In genomic region chr4:138632856-138633255, GRCh38 we compare ENCODE assay signal across 31 cellular contexts.
"Had no signal": no experiment of that assay in that cellular context is flagged by ENCODE, and none has a peak within 500 bp of the region (broad histone marks: within the 10 kb centered on the region; RNA-seq: fewer than 3 reads in every experiment).

No MANE protein-coding gene starts in this region.

- H3K4me1 Mint-ChIP-seq: activated CD8-positive, alpha-beta memory T cell treated with anti-CD3 and anti-CD28 coated beads, Interleukin-2, amount 10 ng/mL, durations not matched to agents 7 days and 5 days; activated naive CD8-positive, alpha-beta T cell treated with anti-CD3 and anti-CD28 coated beads for 36 hours; natural killer cell; stimulated activated effector memory CD8-positive, alpha-beta T cell treated with anti-CD3 and anti-CD28 coated beads, Interleukin-12 subunit alpha, Interleukin-12 subunit beta, amount 100 ng/mL, for 72 hours had no signal

- H3K27me3 ChIP-seq: adrenal gland, gastroesophageal sphincter had no signal

- H3K27ac ChIP-seq: adrenal gland, gastroesophageal sphincter, left ventricle myocardium inferior, prostate gland, thoracic aorta had no signal

- H3K4me3 ChIP-seq: adrenal gland, gastroesophageal sphincter, left ventricle myocardium inferior, lung, prostate gland, thoracic aorta had no signal

- H3K9me3 ChIP-seq: adrenal gland, gastroesophageal sphincter, left ventricle myocardium inferior, prostate gland, thoracic aorta had no signal

- FAIRE-seq: small intestine, urothelium cell line had no signal

- H3K9me3 Mint-ChIP-seq: activated naive CD4-positive, alpha-beta T cell treated with anti-CD3 and anti-CD28 coated beads for 36 hours; activated T-helper 1 cell treated with anti-CD3 and anti-CD28 coated beads, Interleukin-12 subunit alpha, Interleukin-12 subunit beta, Interleukin-2, Interleukin-4 antibody, amounts not matched to agents 30 ng/mL and 10 ng/mL and 1 ng/mL, durations not matched to agents 14 hours and 24 hours and 36 hours had no signal

- H3K4me1 ChIP-seq: adrenal gland, gastroesophageal sphincter, left ventricle myocardium inferior, prostate gland had no signal

- H3K36me3 ChIP-seq: adrenal gland, gastroesophageal sphincter, left ventricle myocardium inferior, prostate gland, thoracic aorta had no signal

- H3K4me3 Mint-ChIP-seq: activated CD8-positive, alpha-beta memory T cell treated with anti-CD3 and anti-CD28 coated beads, Interleukin-2, amount 10 ng/mL, durations not matched to agents 7 days and 5 days; activated CD8-positive, alpha-beta T cell treated with anti-CD3 and anti-CD28 coated beads, Interleukin-2, amount 10 ng/mL, durations not matched to agents 7 days and 5 days; activated naive CD4-positive, alpha-beta T cell treated with anti-CD3 and anti-CD28 coated beads for 36 hours; activated naive CD8-positive, alpha-beta T cell treated with anti-CD3 and anti-CD28 coated beads for 36 hours; activated T-helper 1 cell treated with anti-CD3 and anti-CD28 coated beads, Interleukin-12 subunit alpha, Interleukin-12 subunit beta, Interleukin-2, Interleukin-4 antibody, amounts not matched to agents 30 ng/mL and 10 ng/mL and 1 ng/mL, durations not matched to agents 14 hours and 24 hours and 36 hours; effector memory CD8-positive, alpha-beta T cell; natural killer cell; stimulated activated effector memory CD8-positive, alpha-beta T cell treated with anti-CD3 and anti-CD28 coated beads, Interleukin-12 subunit alpha, Interleukin-12 subunit beta, amount 100 ng/mL, for 72 hours; stimulated activated naive CD8-positive, alpha-beta T cell treated with anti-CD3 and anti-CD28 coated beads, Interleukin-15, Interleukin-2, amounts not matched to agents 100 ng/mL and 50 ng/mL, for 24 hours; WTC11 had no signal

- DNase-seq: activated CD4-positive, alpha-beta T cell treated with anti-CD3 and anti-CD28 coated beads for 1 hour; activated CD4-positive, alpha-beta T cell treated with anti-CD3 and anti-CD28 coated beads, Interleukin-2, amount 50 U/mL, for 1 hour; activated CD8-positive, alpha-beta memory T cell treated with anti-CD3 and anti-CD28 coated beads, Interleukin-2, amount 10 ng/mL, durations not matched to agents 7 days and 5 days; activated CD8-positive, alpha-beta T cell treated with anti-CD3 and anti-CD28 coated beads, Interleukin-2, amount 10 ng/mL, durations not matched to agents 7 days and 5 days; activated effector memory CD4-positive, alpha-beta T cell treated with anti-CD3 and anti-CD28 coated beads, Interleukin-2, amount 50 U/mL, for 16 hours; activated naive CD4-positive, alpha-beta T cell treated with anti-CD3 and anti-CD28 coated beads for 36 hours; activated naive CD8-positive, alpha-beta T cell treated with anti-CD3 and anti-CD28 coated beads for 36 hours; adrenal gland; aorta; caudate nucleus; cortex of kidney; effector memory CD8-positive, alpha-beta T cell; erythroblast; kidney glomerular epithelial cell; left ventricle myocardium inferior; mesendoderm; natural killer cell; retina; small intestine; stimulated activated CD4-positive, alpha-beta T cell treated with anti-CD3 and anti-CD28 coated beads, Interleukin-4, amount 100 ng/mL, for 24 hours; T-helper 2 cell; trophoblast cell had no signal

- H3K27me3 Mint-ChIP-seq: activated CD8-positive, alpha-beta memory T cell treated with anti-CD3 and anti-CD28 coated beads, Interleukin-2, amount 10 ng/mL, durations not matched to agents 7 days and 5 days; activated naive CD8-positive, alpha-beta T cell treated with anti-CD3 and anti-CD28 coated beads for 36 hours; effector memory CD8-positive, alpha-beta T cell; stimulated activated naive CD8-positive, alpha-beta T cell treated with anti-CD3 and anti-CD28 coated beads, Interleukin-15, Interleukin-2, amounts not matched to agents 100 ng/mL and 50 ng/mL, for 24 hours had no signal

- H3K36me3 Mint-ChIP-seq: activated CD8-positive, alpha-beta memory T cell treated with anti-CD3 and anti-CD28 coated beads, Interleukin-2, amount 10 ng/mL, durations not matched to agents 7 days and 5 days; activated naive CD8-positive, alpha-beta T cell treated with anti-CD3 and anti-CD28 coated beads for 36 hours; natural killer cell; stimulated activated effector memory CD8-positive, alpha-beta T cell treated with anti-CD3 and anti-CD28 coated beads, Interleukin-12 subunit alpha, Interleukin-12 subunit beta, amount 100 ng/mL, for 72 hours; WTC11 had no signal

- H3K27ac Mint-ChIP-seq: activated CD8-positive, alpha-beta memory T cell treated with anti-CD3 and anti-CD28 coated beads, Interleukin-2, amount 10 ng/mL, durations not matched to agents 7 days and 5 days; activated CD8-positive, alpha-beta T cell treated with anti-CD3 and anti-CD28 coated beads, Interleukin-2, amount 10 ng/mL, durations not matched to agents 7 days and 5 days; activated naive CD4-positive, alpha-beta T cell treated with anti-CD3 and anti-CD28 coated beads for 36 hours; activated naive CD8-positive, alpha-beta T cell treated with anti-CD3 and anti-CD28 coated beads for 36 hours; activated T-helper 1 cell treated with anti-CD3 and anti-CD28 coated beads, Interleukin-12 subunit alpha, Interleukin-12 subunit beta, Interleukin-2, Interleukin-4 antibody, amounts not matched to agents 30 ng/mL and 10 ng/mL and 1 ng/mL, durations not matched to agents 14 hours and 24 hours and 36 hours; effector memory CD8-positive, alpha-beta T cell; natural killer cell; stimulated activated effector memory CD8-positive, alpha-beta T cell treated with anti-CD3 and anti-CD28 coated beads, Interleukin-12 subunit alpha, Interleukin-12 subunit beta, amount 100 ng/mL, for 72 hours; stimulated activated naive CD8-positive, alpha-beta T cell treated with anti-CD3 and anti-CD28 coated beads, Interleukin-15, Interleukin-2, amounts not matched to agents 100 ng/mL and 50 ng/mL, for 24 hours; WTC11 had no signal
